In the genomic region with DNA sequence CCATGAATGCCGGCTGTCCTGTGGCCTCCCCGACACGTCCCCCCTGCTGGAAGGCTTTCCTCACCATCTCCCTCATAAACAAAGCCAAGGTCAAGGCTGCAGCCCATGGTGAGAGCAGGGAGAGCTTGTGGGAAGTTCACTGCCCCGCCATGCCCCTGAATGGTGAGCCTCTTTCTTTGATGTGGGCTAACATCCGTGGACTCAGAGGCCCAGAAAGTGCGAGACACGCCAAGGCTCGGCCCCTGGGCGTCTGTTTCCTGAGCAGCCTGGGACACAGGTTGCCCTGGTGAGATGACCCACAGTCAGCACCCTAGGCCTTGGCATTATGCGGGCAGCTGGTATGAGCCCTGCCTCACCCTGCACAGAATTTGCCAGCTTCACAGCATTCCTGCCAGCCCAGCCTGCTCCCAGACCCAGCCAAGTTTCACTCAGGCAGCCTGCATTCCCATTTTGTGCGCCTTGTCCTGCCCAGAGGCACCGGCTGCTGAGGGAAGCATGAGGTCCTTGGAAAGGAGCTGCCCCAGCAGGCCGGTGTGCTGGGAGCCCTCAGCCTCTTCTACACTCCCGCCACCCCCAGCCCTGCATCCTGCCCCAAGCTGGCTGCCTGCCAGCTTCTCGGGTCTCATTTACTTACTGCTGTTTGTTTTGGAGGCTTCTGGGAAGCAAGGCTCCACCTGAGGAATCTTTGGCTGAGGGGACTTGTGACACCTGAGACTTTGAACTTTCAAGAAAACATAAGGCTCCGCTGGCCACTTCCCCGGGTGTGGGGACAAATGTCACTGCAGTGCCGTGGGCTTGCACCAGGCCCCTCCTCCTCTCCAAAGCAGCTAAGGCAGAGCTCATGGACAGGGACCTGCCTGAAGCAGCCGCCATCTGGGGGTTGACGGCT, we compare ENCODE assay signal across 9 cellular contexts. TPM values are rescaled to one million over a fixed set of nuclear protein-coding genes. Genes with fewer than 3 reads are reported as not detected.
DNase-seq lines count a peak whose midpoint lies in the region; ATAC-seq and TF ChIP-seq lines count a peak whose summit lies in the region.
"Had no signal": no experiment of that assay in that cellular context is flagged by ENCODE, and none has a peak within 500 bp of the region (broad histone marks: within the 10 kb centered on the region; RNA-seq: fewer than 3 reads in every experiment).

No MANE protein-coding gene starts in this region.

- intact Hi-C loops in ovary (cut with DNase I): no loop called here

- no peak for TF ChIP-seq EP300 in ovary (IDR thresholded peaks at IDR 0.05)

- peaks cover 11% of the 10 kb centered on the region for H3K4me1 Mint-ChIP-seq in activated T-cell treated with anti-CD3 and anti-CD28 coated beads, Interleukin-2, amount 50 U/mL, for 4 hours (ENCODE audit: low read depth)
- H3K4me1 Mint-ChIP-seq in endodermal cell: peaks cover 34% of the 10 kb centered on the region

- peak overlapping the region; percentile 66 for H3K27ac Mint-ChIP-seq in endodermal cell

- H3K36me3 Mint-ChIP-seq in activated T-cell treated with anti-CD3 and anti-CD28 coated beads, Interleukin-2, amount 50 U/mL, for 4 hours (ENCODE audit: insufficient read depth): no peaks in the 10 kb centered on the region
- H3K36me3 Mint-ChIP-seq in endodermal cell (ENCODE audit: low read depth): no peaks in the 10 kb centered on the region
- H3K36me3 Mint-ChIP-seq: CD4-positive, CD25-positive, alpha-beta regulatory T cell had no signal

- H3K36me3 ChIP-seq in endodermal cell (ENCODE audit: control insufficient read depth, insufficient read depth, low read length) (no peaks in the 10 kb centered on the region), ovary (no peaks in the 10 kb centered on the region)

- peak; percentile 14 to 60 for ATAC-seq in activated T-cell treated with anti-CD3 and anti-CD28 coated beads, Interleukin-2, amount 50 U/mL, for 4 hours
- no peak for ATAC-seq in GM19463 (IDR thresholded peaks at IDR 0.05; ENCODE audit: unreplicated experiment)
- no peak for ATAC-seq in GM19397 (IDR thresholded peaks at IDR 0.05; ENCODE audit: unreplicated experiment)

- no peak for TF ChIP-seq POLR2A in ovary (IDR thresholded peaks at IDR 0.05)

- H3K4me3 ChIP-seq in endodermal cell (ENCODE audit: low read length) (no peak overlapping the region), ovary (no peak overlapping the region)

- H3K4me1 ChIP-seq in endodermal cell (ENCODE audit: control insufficient read depth, insufficient read depth, low read length) (peaks cover 16% of the 10 kb centered on the region), ovary (ENCODE audit: insufficient read depth) (peaks cover 8% of the 10 kb centered on the region)

- no peak for DNase-seq in activated T-cell treated with anti-CD3 and anti-CD28 coated beads, Interleukin-2, amount 50 U/mL, for 4 hours
- no peak for DNase-seq in activated T-cell treated with anti-CD3 and anti-CD28 coated beads for 4 hours
- DNase-seq in RWPE1 (ENCODE audit: low spot score): peak; percentile 50
- DNase-seq in endodermal cell: peak; percentile 77
- DNase-seq in ovary: peak; percentile 34 to 72 (median 50)
- DNase-seq in NK-92 (lab: John Stamatoyannopoulos, UW; ENCODE audit: unreplicated experiment): no peak

- no peak overlapping the region for H3K9ac ChIP-seq in endodermal cell (ENCODE audit: extremely low read depth, low read length, poor library complexity, severe bottlenecking)

- no peaks in the 10 kb centered on the region for H3K27me3 Mint-ChIP-seq in activated T-cell treated with anti-CD3 and anti-CD28 coated beads, Interleukin-2, amount 50 U/mL, for 4 hours (ENCODE audit: low read depth)
- H3K27me3 Mint-ChIP-seq in endodermal cell (ENCODE audit: insufficient read depth): peaks cover 18% of the 10 kb centered on the region

- 67 to 77% methylated on average over 10 to 20 of the region's 20 CpGs for WGBS in endodermal cell (ENCODE audit: insufficient coverage in 1 of 2, insufficient read length in 1 of 2), 2 experiments
- 24 to 40% (median 27%) methylated on average over 20 of the region's 20 CpGs for WGBS in ovary, 3 donors

- H3K27me3 ChIP-seq in endodermal cell (ENCODE audit: control insufficient read depth, insufficient read depth, low read length, poor library complexity, severe bottlenecking): no peaks in the 10 kb centered on the region
- H3K27me3 ChIP-seq in ovary: no peaks in the 10 kb centered on the region

- POLR2A ChIA-PET in RWPE1 (lab: Yijun Ruan, JAX; ENCODE audit: low non-redundant PET): no interaction called here

- H3K9me3 Mint-ChIP-seq in activated T-cell treated with anti-CD3 and anti-CD28 coated beads, Interleukin-2, amount 50 U/mL, for 4 hours: no peaks in the 10 kb centered on the region
- no peaks in the 10 kb centered on the region for H3K9me3 Mint-ChIP-seq in endodermal cell
- H3K9me3 Mint-ChIP-seq: CD4-positive, CD25-positive, alpha-beta regulatory T cell had no signal

- TF ChIP-seq CTCF in RWPE1 (conservative IDR thresholded peaks at IDR 0.05; ENCODE audit: low read depth) (no peak), endodermal cell (conservative IDR thresholded peaks at IDR 0.05) (peak; percentile 32), ovary (IDR thresholded peaks at IDR 0.05) (no peak)

- H3K27ac ChIP-seq in RWPE1: peak overlapping the region; percentile 85
- no peak overlapping the region for H3K27ac ChIP-seq in endodermal cell (ENCODE audit: low read depth, low read length)
- no peak overlapping the region for H3K27ac ChIP-seq in ovary

- no peak overlapping the region for H3K4me3 Mint-ChIP-seq in activated T-cell treated with anti-CD3 and anti-CD28 coated beads, Interleukin-2, amount 50 U/mL, for 4 hours
- no peak overlapping the region for H3K4me3 Mint-ChIP-seq in endodermal cell

- H3K9me3 ChIP-seq in endodermal cell (ENCODE audit: control insufficient read depth, low read length) (no peaks in the 10 kb centered on the region), ovary (no peaks in the 10 kb centered on the region)

- CTCF ChIA-PET in RWPE1 (lab: Yijun Ruan, JAX): interaction anchor here (0.6 to 1.5 kb wide), 4 partner anchors 9 to 70 kb away, joined by 3 to 6 read pairs (median 3); partner anchors contain the start of gene SLC30A1

RNA-seq across cellular contexts. Expression of gene NEK2, which starts 31.9 kb away (rescaled TPM):
- total RNA-seq in activated T-cell treated with anti-CD3 and anti-CD28 coated beads, Interleukin-2, amount 50 U/mL, for 4 hours: 1 to 10 TPM; 1.2 to 2.0 (median 2.0) TPM
- total RNA-seq in endodermal cell (100 to 1,000 TPM in 1 of 2 donors, 10 to 100 TPM in 1; 42.3 to 101 TPM), ovary (1 to 10 TPM in 1 of 7 donors, under 1 TPM in 2, not detected in 4; 0.20 to 1.8 (median 0.40) TPM)
- polyA plus RNA-seq in endodermal cell (2013, experiment 1 of 2): 59.8 TPM
- 62.4 TPM for polyA plus RNA-seq in endodermal cell (2013, experiment 2 of 2)
- polyA plus RNA-seq in ovary: under 1 TPM; 0.25 to 0.37 TPM

Comparison
In these comparisons a context has a peak if more than half of its experiments do, and no peak if none do; other contexts are left out.
1. ATAC-seq: peak in activated T-cell treated with anti-CD3 and anti-CD28 coated beads, Interleukin-2, amount 50 U/mL, for 4 hours (2 of 2); none in GM19463 (single experiment) and GM19397 (single experiment).
2. DNase-seq: peak in RWPE1 (single experiment), endodermal cell (single experiment) and ovary (5 of 5); none in activated T-cell treated with anti-CD3 and anti-CD28 coated beads, Interleukin-2, amount 50 U/mL, for 4 hours (single experiment), activated T-cell treated with anti-CD3 and anti-CD28 coated beads for 4 hours (single experiment) and NK-92 (single experiment).
3. RNA of gene NEK2, which starts 31.9 kb away (total RNA-seq): 42.3 to 101 TPM in endodermal cell; 1.2 to 2.0 TPM in activated T-cell treated with anti-CD3 and anti-CD28 coated beads, Interleukin-2, amount 50 U/mL, for 4 hours and 0.20 to 1.8 TPM in ovary; every median in the first group is over 10 times any median in the second.